In the genomic region with DNA sequence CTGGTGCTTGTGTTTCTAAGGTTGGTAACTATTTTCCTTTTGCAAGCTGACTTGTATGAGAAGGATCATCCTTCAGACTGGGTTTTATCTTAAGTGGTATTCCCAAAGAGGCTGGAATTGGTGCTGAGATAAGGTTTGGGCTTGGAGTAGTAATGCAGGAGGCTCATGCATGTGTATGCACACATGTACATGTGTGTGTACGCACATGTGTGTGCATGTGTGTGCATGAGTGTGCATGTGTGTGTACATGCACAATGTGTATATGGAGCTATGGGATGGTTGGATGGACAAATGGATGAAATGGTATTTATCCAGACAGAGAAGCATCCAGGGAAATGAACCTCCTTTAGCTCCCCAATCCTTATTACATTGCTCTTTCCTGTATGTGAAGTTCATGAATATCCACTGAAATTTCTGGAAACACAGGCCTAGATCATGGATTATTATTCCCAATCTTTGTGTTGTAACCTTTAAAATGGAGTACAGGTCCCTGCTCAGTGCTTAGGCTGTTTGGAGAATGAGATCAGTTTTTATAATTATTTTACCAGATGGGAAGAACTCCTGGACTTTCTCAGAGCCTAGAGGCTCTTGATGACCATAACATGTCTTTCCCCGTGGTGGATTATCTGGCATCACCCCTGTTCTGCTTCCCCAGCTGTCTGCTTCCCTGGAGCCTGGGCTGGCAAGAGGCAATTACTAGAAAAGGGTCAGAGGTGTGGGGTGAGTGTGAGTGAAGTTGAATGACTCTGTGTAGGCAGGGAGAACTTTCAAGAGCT, we compare ENCODE assay signal across 20 cellular contexts.
DNase-seq lines count a peak whose midpoint lies in the region; ATAC-seq and TF ChIP-seq lines count a peak whose summit lies in the region.
"Had no signal": no experiment of that assay in that cellular context is flagged by ENCODE, and none has a peak within 500 bp of the region (broad histone marks: within the 10 kb centered on the region; RNA-seq: fewer than 3 reads in every experiment).

No MANE protein-coding gene starts in this region.

- H3F3A ChIP-seq in MM.1S (ENCODE audit: insufficient read depth, low read length), result no peaks in the 10 kb centered on the region

- peaks cover 22% of the 10 kb centered on the region for H3K9me3 ChIP-seq in left ventricle myocardium inferior (replicated peaks)
- peaks cover 13% of the 10 kb centered on the region for H3K9me3 ChIP-seq in WERI-Rb-1 (ENCODE audit: severe bottlenecking)
- H3K9me3 ChIP-seq in MM.1S (replicated peaks; ENCODE audit: insufficient read depth, low read length), result no peaks in the 10 kb centered on the region

- no peaks in the 10 kb centered on the region for H3K27me3 ChIP-seq in left ventricle myocardium inferior (ENCODE audit: low read depth)
- no peaks in the 10 kb centered on the region for H3K27me3 ChIP-seq in WERI-Rb-1 (ENCODE audit: insufficient read depth, low read depth, severe bottlenecking)
- no peaks in the 10 kb centered on the region for H3K27me3 ChIP-seq in MM.1S (replicated peaks; ENCODE audit: insufficient read depth, low read length)

- H3K4me3 Mint-ChIP-seq in activated CD8-positive, alpha-beta T cell treated with anti-CD3 and anti-CD28 coated beads for 36 hours, result no peak overlapping the region
- H3K4me3 Mint-ChIP-seq: B cell; CD4-positive, CD25-positive, alpha-beta regulatory T cell; CD8-positive, alpha-beta memory T cell; HFFc6; IgD-negative memory B cell had no signal

- ATAC-seq in Right ventricle myocardium superior (ENCODE audit: poor library complexity), result peak; percentile 23
- no peak for ATAC-seq in activated CD8-positive, alpha-beta T cell treated with anti-CD3 and anti-CD28 coated beads for 36 hours
- ATAC-seq: HCT116 had no signal

- peak; percentile 30 to 56 for DNase-seq in NCI-H524 (lab: John Stamatoyannopoulos, UW)
- DNase-seq in NCI-H524 treated with DMSO at 0.1 percent for 48 hours (lab: John Stamatoyannopoulos, UW), result no peak
- DNase-seq in Right ventricle myocardium superior, result no peak
- DNase-seq in left ventricle myocardium inferior, result no peak
- peak; percentile 44 for DNase-seq in WERI-Rb-1
- DNase-seq in activated CD8-positive, alpha-beta T cell treated with anti-CD3 and anti-CD28 coated beads for 36 hours, result no peak
- no peak for DNase-seq in MM.1S
- DNase-seq: CD4-positive, CD25-positive, alpha-beta regulatory T cell; CD8-positive, alpha-beta memory T cell; COR-L47; DMS153; DMS79; GDM1; GM23248; H7; HFFc6 had no signal

- intact Hi-C loops in Right ventricle myocardium superior (cut with DNase I) (loop anchor here (10.0 kb wide), 1 partner anchor 77 kb away; no protein-coding TSS in a partner anchor), left ventricle myocardium inferior (cut with micrococcal nuclease) (no loop called here)
- intact Hi-C loops in activated CD8-positive, alpha-beta T cell treated with anti-CD3 and anti-CD28 coated beads for 36 hours (cut with micrococcal nuclease), result no loop called here

- H3K27ac ChIP-seq in left ventricle myocardium inferior (replicated peaks) (no peak overlapping the region), 22Rv1 (peak overlapping the region; percentile 9), WERI-Rb-1 (no peak overlapping the region), MM.1S (ENCODE audit: low read length) (no peak overlapping the region)
- H3K27ac ChIP-seq: GM23248 had no signal

- no peak overlapping the region for H3K9ac ChIP-seq in MM.1S (ENCODE audit: low read length)
- H3K9ac ChIP-seq: GM23248 had no signal

- POLR2A ChIA-PET in activated CD8-positive, alpha-beta T cell treated with anti-CD3 and anti-CD28 coated beads for 36 hours (lab: Charles Lee), result no interaction called here

- H3K36me3 ChIP-seq in left ventricle myocardium inferior (no peaks in the 10 kb centered on the region), WERI-Rb-1 (no peaks in the 10 kb centered on the region), MM.1S (replicated peaks; ENCODE audit: insufficient read depth, low read length) (no peaks in the 10 kb centered on the region)

- peaks cover 3% of the 10 kb centered on the region for H3K27me3 Mint-ChIP-seq in activated CD8-positive, alpha-beta T cell treated with anti-CD3 and anti-CD28 coated beads for 36 hours
- H3K27me3 Mint-ChIP-seq: CD4-positive, CD25-positive, alpha-beta regulatory T cell had no signal

- TF ChIP-seq CTCF in left ventricle myocardium inferior (IDR thresholded peaks at IDR 0.05; ENCODE audit: borderline replicate concordance) (no peak), 22Rv1 (IDR thresholded peaks at IDR 0.05) (no peak), WERI-Rb-1 (IDR thresholded peaks at IDR 0.05; ENCODE audit: low read depth, low read length) (no peak), MM.1S (IDR thresholded peaks at IDR 0.05; ENCODE audit: low read length) (no peak)
- no peak for TF ChIP-seq CTCF in activated CD8-positive, alpha-beta T cell treated with anti-CD3 and anti-CD28 coated beads for 36 hours (IDR thresholded peaks at IDR 0.05)

- H4K20me1 ChIP-seq in MM.1S (ENCODE audit: insufficient read depth, low read length), result no peaks in the 10 kb centered on the region

- CTCF ChIA-PET in activated CD8-positive, alpha-beta T cell treated with anti-CD3 and anti-CD28 coated beads for 36 hours (lab: Charles Lee), result no interaction called here

- H3K9me3 Mint-ChIP-seq in activated CD8-positive, alpha-beta T cell treated with anti-CD3 and anti-CD28 coated beads for 36 hours, result peaks cover under 1% of the 10 kb centered on the region
- H3K9me3 Mint-ChIP-seq: HFFc6 had no signal

- no peak overlapping the region for H3K27ac Mint-ChIP-seq in activated CD8-positive, alpha-beta T cell treated with anti-CD3 and anti-CD28 coated beads for 36 hours
- H3K27ac Mint-ChIP-seq: B cell, HFFc6, IgD-negative memory B cell had no signal

- no peaks in the 10 kb centered on the region for H3K4me1 Mint-ChIP-seq in activated CD8-positive, alpha-beta T cell treated with anti-CD3 and anti-CD28 coated beads for 36 hours (ENCODE audit: low read depth)
- H3K4me1 Mint-ChIP-seq: B cell; CD4-positive, CD25-positive, alpha-beta regulatory T cell; CD8-positive, alpha-beta memory T cell; IgD-negative memory B cell had no signal

- H3K4me1 ChIP-seq in left ventricle myocardium inferior (peaks cover 14% of the 10 kb centered on the region), MM.1S (ENCODE audit: low read length) (no peaks in the 10 kb centered on the region)

- H3K9me2 ChIP-seq in MM.1S (replicated peaks; ENCODE audit: insufficient read depth, low read length), result no peaks in the 10 kb centered on the region

- H3K4me3 ChIP-seq in left ventricle myocardium inferior, result no peak overlapping the region
- no peak overlapping the region for H3K4me3 ChIP-seq in WERI-Rb-1 (ENCODE audit: low read depth, low read length)
- H3K4me3 ChIP-seq in MM.1S (ENCODE audit: low read length), result no peak overlapping the region
- H3K4me3 ChIP-seq: GM23248 had no signal

- H3K4me2 ChIP-seq in MM.1S (ENCODE audit: low read depth, low read length), result no peak overlapping the region

- no peaks in the 10 kb centered on the region for H3K79me2 ChIP-seq in MM.1S (ENCODE audit: low read length)

- no peaks in the 10 kb centered on the region for H3K36me3 Mint-ChIP-seq in activated CD8-positive, alpha-beta T cell treated with anti-CD3 and anti-CD28 coated beads for 36 hours (ENCODE audit: low read depth)
- H3K36me3 Mint-ChIP-seq: CD4-positive, CD25-positive, alpha-beta regulatory T cell; IgD-negative memory B cell had no signal

- no peak overlapping the region for H2AFZ ChIP-seq in MM.1S (ENCODE audit: low read length)
- H2AFZ ChIP-seq: GM23248 had no signal

Comparison
In these comparisons a context has a peak if more than half of its experiments do, and no peak if none do; other contexts are left out.
1. DNase-seq: peak in NCI-H524 (2 of 2) and WERI-Rb-1 (single experiment); none in NCI-H524 treated with DMSO at 0.1 percent for 48 hours (single experiment), Right ventricle myocardium superior (single experiment), left ventricle myocardium inferior (single experiment), activated CD8-positive, alpha-beta T cell treated with anti-CD3 and anti-CD28 coated beads for 36 hours (single experiment) and MM.1S (single experiment).